8 cellular contexts compared by ENCODE assay signal in genomic region chr19:1455336-1456120, GRCh38. TPM values are rescaled to one million over a fixed set of nuclear protein-coding genes. Genes with fewer than 3 reads are reported as not detected.
A peak's percentile ranks its signal among the peaks of the same experiment; 100 is the strongest.
DNase-seq lines count a peak whose midpoint lies in the region; ATAC-seq lines count a peak whose summit lies in the region.

No MANE protein-coding gene starts in this region.

- ATAC-seq in Right ventricle myocardium inferior (peak; percentile 26), HG02970 (IDR thresholded peaks at IDR 0.05; ENCODE audit: low FRiP score, unreplicated experiment) (no peak), GM18520 (IDR thresholded peaks at IDR 0.05; ENCODE audit: unreplicated experiment) (no peak)

- DNase-seq in Right ventricle myocardium inferior (ENCODE audit: missing footprints) (no peak), cardiac septum (ENCODE audit: low spot score) (no peak), NCI-H226 (peak; percentile 73), germinal center (ENCODE audit: low spot score) (peak; percentile 87)
- DNase-seq in activated T-cell treated with anti-CD3 and anti-CD28 coated beads, Interleukin-2, amount 50 U/mL, for 1 hour: peak; percentile 59
- DNase-seq in stimulated activated CD4-positive, alpha-beta T cell treated with anti-CD3 and anti-CD28 coated beads, Interleukin-4, amount 100 ng/mL, for 1 hour: peak; percentile 50

- intact Hi-C loops in Right ventricle myocardium inferior (cut with DNase I) (no loop called here), cardiac septum (cut with DNase I) (no loop called here)

RNA-seq across cellular contexts. Expression of gene APC2, which starts 5.6 kb away (rescaled TPM):
- 0.14 TPM for total RNA-seq in Right ventricle myocardium inferior
- total RNA-seq in cardiac septum: 0.08 TPM

RNA-seq across cellular contexts. Expression of gene RPS15, which starts 17.3 kb away (rescaled TPM):
- total RNA-seq in Right ventricle myocardium inferior: 695 TPM
- total RNA-seq in cardiac septum: 479 TPM

RNA-seq across cellular contexts. Expression of gene C19orf25, which starts 23.5 kb away (rescaled TPM):
- 21.5 TPM for total RNA-seq in Right ventricle myocardium inferior
- total RNA-seq in cardiac septum: 16.9 TPM

RNA-seq across cellular contexts. Expression of gene PCSK4, which starts 34.6 kb away (rescaled TPM):
- 0.89 TPM for total RNA-seq in Right ventricle myocardium inferior
- 1.5 TPM for total RNA-seq in cardiac septum

RNA-seq across cellular contexts. Expression of gene REEP6, which starts 35.5 kb away (rescaled TPM):
- total RNA-seq in Right ventricle myocardium inferior (1.1 TPM), cardiac septum (3.3 TPM)

Comparison
In these comparisons a context has a peak if more than half of its experiments do, and no peak if none do; other contexts are left out.
1. DNase-seq: peak in NCI-H226 (single experiment), activated T-cell treated with anti-CD3 and anti-CD28 coated beads, Interleukin-2, amount 50 U/mL, for 1 hour (single experiment), germinal center (single experiment) and stimulated activated CD4-positive, alpha-beta T cell treated with anti-CD3 and anti-CD28 coated beads, Interleukin-4, amount 100 ng/mL, for 1 hour (single experiment); none in Right ventricle myocardium inferior (single experiment) and cardiac septum (single experiment).